Comparison of ENCODE assay signal across 10 cellular contexts in the genomic region with DNA sequence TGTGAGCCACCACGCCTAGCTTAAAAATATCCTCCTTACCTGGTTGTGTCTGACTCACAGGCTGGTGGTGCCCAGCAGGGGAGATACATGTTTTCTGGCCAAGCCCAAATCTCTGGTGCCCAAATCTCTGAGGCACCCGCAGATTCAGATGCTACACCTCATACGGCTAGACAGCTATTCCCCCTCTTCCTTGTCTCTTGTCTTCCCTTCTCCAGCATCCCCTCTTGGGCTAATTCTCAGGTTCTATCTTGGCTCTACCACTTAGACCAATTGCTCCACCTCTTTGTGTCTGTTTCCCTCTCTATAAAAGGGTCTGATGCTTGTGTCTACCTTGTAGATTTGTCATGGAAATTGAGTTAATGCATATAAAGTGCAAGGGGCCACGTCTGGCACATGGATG. TPM values are rescaled to one million over a fixed set of nuclear protein-coding genes. Genes with fewer than 3 reads are reported as not detected.
"Had no signal": no experiment of that assay in that cellular context is flagged by ENCODE, and none has a peak within 500 bp of the region (broad histone marks: within the 10 kb centered on the region; RNA-seq: fewer than 3 reads in every experiment).

No MANE protein-coding gene starts in this region.

- H3K4me3 ChIP-seq: SK-N-MC had no signal

- DNase-seq: activated CD4-positive, CD25-positive, alpha-beta regulatory T cell; activated CD8-positive, alpha-beta memory T cell treated with anti-CD3 and anti-CD28 coated beads for 24 hours; activated effector memory CD4-positive, alpha-beta T cell treated with Interleukin-2 at 50 U/mL for 16 hours; activated naive CD4-positive, alpha-beta T cell; NCI-H1092; SIG-M5; T1000 had no signal

- H3K27ac ChIP-seq: SK-N-MC had no signal

RNA-seq across cellular contexts. Expression of gene ANKRD29, which starts 39.9 kb away (rescaled TPM):
- total RNA-seq: activated CD4-positive, alpha-beta memory T cell treated with anti-CD3 and anti-CD28 coated beads for 36 hours; activated T-cell treated with anti-CD3 and anti-CD28 coated beads, Interleukin-2, amount 50 U/mL, for 72 hours had no signal
